In the genomic region with DNA sequence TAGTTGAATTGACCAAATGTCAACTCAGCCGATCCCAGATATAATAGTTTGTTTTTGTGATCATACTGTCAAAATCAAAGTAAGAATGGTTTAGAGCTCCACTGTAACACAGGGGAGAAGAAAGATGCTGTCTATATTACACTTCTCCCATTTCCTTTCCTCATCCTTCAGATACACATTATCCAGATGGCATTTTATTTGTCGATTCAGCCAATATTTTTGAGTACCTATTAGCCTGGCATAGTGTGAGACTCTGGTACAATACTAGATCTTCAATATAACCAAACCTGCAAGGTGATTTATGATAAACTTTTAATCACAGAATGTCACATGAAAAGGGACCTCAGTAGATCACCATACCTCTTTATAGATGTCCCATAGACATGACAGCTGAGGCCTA, we compare ENCODE assay signal across 10 cellular contexts. TPM values are rescaled to one million over a fixed set of nuclear protein-coding genes. Genes with fewer than 3 reads are reported as not detected.
DNase-seq lines count a peak whose midpoint lies in the region; TF ChIP-seq lines count a peak whose summit lies in the region.
"Had no signal": no experiment of that assay in that cellular context is flagged by ENCODE, and none has a peak within 500 bp of the region (broad histone marks: within the 10 kb centered on the region; RNA-seq: fewer than 3 reads in every experiment).

No MANE protein-coding gene starts in this region.

- no peak for TF ChIP-seq POLR2A in adrenal gland (IDR thresholded peaks at IDR 0.05)

- POLR2A ChIA-PET in AG04449 (lab: Yijun Ruan, JAX) (no interaction called here), HEK293 (lab: Yijun Ruan, JAX) (interaction anchor here (0.7 to 1.9 kb wide), 2 partner anchors 72 to 494 kb away, joined by 3 to 32 read pairs; partner anchors contain the start of gene GSTA4)

- no peaks in the 10 kb centered on the region for H3K27me3 ChIP-seq in adrenal gland
- no peaks in the 10 kb centered on the region for H3K27me3 ChIP-seq in muscle layer of duodenum (ENCODE audit: low read depth, low read length)

- CTCF ChIA-PET in AG04449 (lab: Yijun Ruan, JAX): interaction anchor here (0.9 to 4.8 kb wide), 8 partner anchors 8 to 415 kb away, joined by 3 to 60 read pairs (median 4); partner anchors contain the start of gene GSTA4
- CTCF ChIA-PET in HEK293 (lab: Yijun Ruan, JAX): interaction anchor here (0.6 to 3.8 kb wide), 9 partner anchors 10 to 660 kb away, joined by 3 to 20 read pairs (median 3); partner anchors contain the start of gene GSTA4

- H3K27ac ChIP-seq in HEK293 (ENCODE audit: extremely low read depth, low read depth, low read length): no peak overlapping the region; the same call in 1 of the 2 replicates
- H3K27ac ChIP-seq in adrenal gland: peak overlapping the region; percentile 6 to 96 (median 90)
- H3K27ac ChIP-seq in muscle layer of duodenum (ENCODE audit: low read length): peak overlapping the region; percentile 1

- H3K4me1 ChIP-seq in HEK293 (ENCODE audit: control insufficient read depth, insufficient read depth, low read length): peaks cover 23% of the 10 kb centered on the region
- peaks cover 21 to 56% of the 10 kb centered on the region in 2 donors for H3K4me1 ChIP-seq in adrenal gland (replicated peaks in 1 of 2)
- peaks cover 0 to 36% of the 10 kb centered on the region in 2 donors for H3K4me1 ChIP-seq in muscle layer of duodenum (ENCODE audit: control insufficient read depth in 1 of 2, insufficient read depth in 2 of 2, low read length in 2 of 2)

- 73 to 84% (median 73%) methylated on average over 2 of the region's 2 CpGs for WGBS in adrenal gland, 4 donors

- no peak for TF ChIP-seq CTCF in AG04449 (IDR thresholded peaks at IDR 0.05; ENCODE audit: insufficient read depth, low read length, missing control alignments)
- TF ChIP-seq CTCF in HEK293 (tag by site-specific recombination; IDR thresholded peaks at IDR 0.05): no peak
- no peak for TF ChIP-seq CTCF in adrenal gland (IDR thresholded peaks at IDR 0.05)

- intact Hi-C loops in adrenal gland (cut with DNase I): loop anchor here in 1 of 2 donors (5.0 kb wide), 1 partner anchor 70 kb away; the partner anchor contains the start of gene GSTA4

- H3K36me3 ChIP-seq in HEK293 (ENCODE audit: control insufficient read depth in 2 of 2, insufficient read depth in 1 of 2, low read length in 2 of 2): peaks cover 0 to 16% of the 10 kb centered on the region in 2 experiments
- peaks cover 0 to 8% of the 10 kb centered on the region in 2 donors for H3K36me3 ChIP-seq in adrenal gland (replicated peaks in 1 of 2)
- peaks cover 3 to 5% of the 10 kb centered on the region in 2 donors for H3K36me3 ChIP-seq in muscle layer of duodenum (ENCODE audit: control insufficient read depth in 1 of 2, insufficient read depth in 2 of 2, low read length in 2 of 2)

- DNase-seq in AG04449 (ENCODE audit: low read depth, low spot score) (no peak), adrenal gland (no peak), SHP77 (lab: John Stamatoyannopoulos, UW) (no peak), DMS53 (lab: John Stamatoyannopoulos, UW) (no peak), NCI-H1417 treated with DMSO at 0.1 percent for 48 hours (lab: John Stamatoyannopoulos, UW) (no peak), iPS-NIHi7 (ENCODE audit: extremely low spot score) (no peak)
- DNase-seq: effector memory CD4-positive, alpha-beta T cell; MM.1S had no signal

- H3K9me3 ChIP-seq in HEK293 (ENCODE audit: control insufficient read depth, insufficient read depth, low read depth, low read length) (no peaks in the 10 kb centered on the region), adrenal gland (replicated peaks in 1 of 3) (no peaks in the 10 kb centered on the region), muscle layer of duodenum (ENCODE audit: control insufficient read depth in 1 of 2, low read length in 2 of 2) (no peaks in the 10 kb centered on the region)

- H3K4me3 ChIP-seq in AG04449 (ENCODE audit: low read depth, low read length): peak overlapping the region; percentile 83
- peak overlapping the region; percentile 92; the same call in 1 of the 2 replicates for H3K4me3 ChIP-seq in HEK293 (ENCODE audit: low read depth, low read length)
- peak overlapping the region in 1 of 4 donors; percentile 70 for H3K4me3 ChIP-seq in adrenal gland
- H3K4me3 ChIP-seq in muscle layer of duodenum (ENCODE audit: low read depth in 1 of 2, low read length in 2 of 2): peak overlapping the region; percentile 98 to 99

TF ChIP-seq in HEK293, 187 proteins besides CTCF, POLR2A, EP300 and RAD21:
- TF ChIP-seq GLI2 (tag by site-specific recombination; IDR thresholded peaks at IDR 0.05; ENCODE audit: borderline replicate concordance, low read depth): no peak
- 0 out of 2 replicates have a peak, but pooled peaks have one; percentile 2 for TF ChIP-seq PRDM1 (tag by site-specific recombination; IDR thresholded peaks at IDR 0.05)
TF ChIP-seq in HEK293: peak in this region for 1.

RNA-seq across cellular contexts. Expression of gene FBXO9, which starts 1.7 kb away (rescaled TPM):
- total RNA-seq in adrenal gland: 100 to 1,000 TPM in 7 of 8 donors, 10 to 100 TPM in 1; 42.7 to 396 (median 163) TPM
- 100 to 1,000 TPM in 1 of 3 donors, 10 to 100 TPM in 2; 60.1 to 176 (median 60.8) TPM for polyA plus RNA-seq in adrenal gland

RNA-seq across cellular contexts. Expression of gene CILK1, which starts 5.2 kb away (rescaled TPM):
- total RNA-seq in adrenal gland: 10 to 100 TPM; 28.2 to 71.1 (median 47.4) TPM
- 10 to 100 TPM; 11.7 to 52.7 (median 12.1) TPM for polyA plus RNA-seq in adrenal gland
